1 cellular context compared by ENCODE assay signal in genomic region chr11:3859373-3859881, GRCh38.
TF ChIP-seq lines count a peak whose summit lies in the region.

No MANE protein-coding gene starts in this region.

TF ChIP-seq in GM12878, 131 proteins besides CTCF, POLR2A, EP300 and RAD21 (continued from another document and continues in another):
- TF ChIP-seq STAT1 (conservative IDR thresholded peaks at IDR 0.05), result no peak
- TF ChIP-seq KAT2A (conservative IDR thresholded peaks at IDR 0.05; ENCODE audit: control insufficient read depth, low read depth, low read length), result no peak
- TF ChIP-seq, protein P1, sequence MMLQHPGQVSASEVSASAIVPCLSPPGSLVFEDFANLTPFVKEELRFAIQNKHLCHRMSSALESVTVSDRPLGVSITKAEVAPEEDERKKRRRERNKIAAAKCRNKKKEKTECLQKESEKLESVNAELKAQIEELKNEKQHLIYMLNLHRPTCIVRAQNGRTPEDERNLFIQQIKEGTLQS (IDR thresholded peaks at IDR 0.05; ENCODE audit: borderline replicate concordance, extremely low read depth, low read depth, low read length), result no peak
- TF ChIP-seq EGR1 (IDR thresholded peaks at IDR 0.05; ENCODE audit: borderline replicate concordance in 1 of 2, low read depth in 2 of 2, low read length in 2 of 2), result no peak
- no peak for TF ChIP-seq PAX5 (IDR thresholded peaks at IDR 0.05; ENCODE audit: borderline replicate concordance, low read depth, low read length)
- no peak for TF ChIP-seq ATF7 (IDR thresholded peaks at IDR 0.05; ENCODE audit: low read depth)
- TF ChIP-seq SMARCA5 (IDR thresholded peaks at IDR 0.05), result no peak
- peak; percentile 51 for TF ChIP-seq IKZF1 (conservative IDR thresholded peaks at IDR 0.05)
- TF ChIP-seq EED (IDR thresholded peaks at IDR 0.05; ENCODE audit: low read depth), result peak; percentile 56
- no peak for TF ChIP-seq MTA2 (IDR thresholded peaks at IDR 0.05; ENCODE audit: low read depth)
- peak; percentile 47; the same call in 1 of the 2 replicates for TF ChIP-seq DPF2 (IDR thresholded peaks at IDR 0.05)
- TF ChIP-seq SMC3 (IDR thresholded peaks at IDR 0.05; ENCODE audit: borderline replicate concordance, low read length), result no peak
- TF ChIP-seq ESRRA (IDR thresholded peaks at IDR 0.05; ENCODE audit: low read length), result no peak
- TF ChIP-seq ZNF24 (IDR thresholded peaks at IDR 0.05), result no peak
- TF ChIP-seq, protein P2, sequence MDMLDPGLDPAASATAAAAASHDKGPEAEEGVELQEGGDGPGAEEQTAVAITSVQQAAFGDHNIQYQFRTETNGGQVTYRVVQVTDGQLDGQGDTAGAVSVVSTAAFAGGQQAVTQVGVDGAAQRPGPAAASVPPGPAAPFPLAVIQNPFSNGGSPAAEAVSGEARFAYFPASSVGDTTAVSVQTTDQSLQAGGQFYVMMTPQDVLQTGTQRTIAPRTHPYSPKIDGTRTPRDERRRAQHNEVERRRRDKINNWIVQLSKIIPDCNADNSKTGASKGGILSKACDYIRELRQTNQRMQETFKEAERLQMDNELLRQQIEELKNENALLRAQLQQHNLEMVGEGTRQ (IDR thresholded peaks at IDR 0.05; ENCODE audit: borderline replicate concordance, low read depth, low read length), result no peak
- no peak for TF ChIP-seq ZZZ3 (IDR thresholded peaks at IDR 0.05; ENCODE audit: control insufficient read depth, insufficient read length, low read depth)
- no peak for TF ChIP-seq HDAC2 (IDR thresholded peaks at IDR 0.05)
- TF ChIP-seq NR2F1 (conservative IDR thresholded peaks at IDR 0.05), result no peak
- TF ChIP-seq, protein P3, sequence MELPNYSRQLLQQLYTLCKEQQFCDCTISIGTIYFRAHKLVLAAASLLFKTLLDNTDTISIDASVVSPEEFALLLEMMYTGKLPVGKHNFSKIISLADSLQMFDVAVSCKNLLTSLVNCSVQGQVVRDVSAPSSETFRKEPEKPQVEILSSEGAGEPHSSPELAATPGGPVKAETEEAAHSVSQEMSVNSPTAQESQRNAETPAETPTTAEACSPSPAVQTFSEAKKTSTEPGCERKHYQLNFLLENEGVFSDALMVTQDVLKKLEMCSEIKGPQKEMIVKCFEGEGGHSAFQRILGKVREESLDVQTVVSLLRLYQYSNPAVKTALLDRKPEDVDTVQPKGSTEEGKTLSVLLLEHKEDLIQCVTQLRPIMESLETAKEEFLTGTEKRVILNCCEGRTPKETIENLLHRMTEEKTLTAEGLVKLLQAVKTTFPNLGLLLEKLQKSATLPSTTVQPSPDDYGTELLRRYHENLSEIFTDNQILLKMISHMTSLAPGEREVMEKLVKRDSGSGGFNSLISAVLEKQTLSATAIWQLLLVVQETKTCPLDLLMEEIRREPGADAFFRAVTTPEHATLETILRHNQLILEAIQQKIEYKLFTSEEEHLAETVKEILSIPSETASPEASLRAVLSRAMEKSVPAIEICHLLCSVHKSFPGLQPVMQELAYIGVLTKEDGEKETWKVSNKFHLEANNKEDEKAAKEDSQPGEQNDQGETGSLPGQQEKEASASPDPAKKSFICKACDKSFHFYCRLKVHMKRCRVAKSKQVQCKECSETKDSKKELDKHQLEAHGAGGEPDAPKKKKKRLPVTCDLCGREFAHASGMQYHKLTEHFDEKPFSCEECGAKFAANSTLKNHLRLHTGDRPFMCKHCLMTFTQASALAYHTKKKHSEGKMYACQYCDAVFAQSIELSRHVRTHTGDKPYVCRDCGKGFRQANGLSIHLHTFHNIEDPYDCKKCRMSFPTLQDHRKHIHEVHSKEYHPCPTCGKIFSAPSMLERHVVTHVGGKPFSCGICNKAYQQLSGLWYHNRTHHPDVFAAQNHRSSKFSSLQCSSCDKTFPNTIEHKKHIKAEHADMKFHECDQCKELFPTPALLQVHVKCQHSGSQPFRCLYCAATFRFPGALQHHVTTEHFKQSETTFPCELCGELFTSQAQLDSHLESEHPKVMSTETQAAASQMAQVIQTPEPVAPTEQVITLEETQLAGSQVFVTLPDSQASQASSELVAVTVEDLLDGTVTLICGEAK (IDR thresholded peaks at IDR 0.05; ENCODE audit: borderline replicate concordance), result no peak
- TF ChIP-seq FOXM1 (IDR thresholded peaks at IDR 0.05; ENCODE audit: low read depth, low read length), result no peak
- no peak for TF ChIP-seq JUNB (IDR thresholded peaks at IDR 0.05)
- TF ChIP-seq REST (IDR thresholded peaks at IDR 0.05; ENCODE audit: low read depth, low read length), result no peak
- no peak for TF ChIP-seq USF1 (IDR thresholded peaks at IDR 0.05; ENCODE audit: borderline replicate concordance, extremely low read length, insufficient read depth, low read depth, low read length)
- TF ChIP-seq NR2C2 (IDR thresholded peaks at IDR 0.05; ENCODE audit: borderline replicate concordance, control insufficient read depth, insufficient read length, low read depth), result no peak
- TF ChIP-seq CEBPB (IDR thresholded peaks at IDR 0.05; ENCODE audit: borderline replicate concordance in 1 of 2, low read depth in 2 of 2, low read length in 2 of 2), result no peak
- no peak for TF ChIP-seq IRF5 (IDR thresholded peaks at IDR 0.05; ENCODE audit: borderline replicate concordance)
- TF ChIP-seq HCFC1 (IDR thresholded peaks at IDR 0.05; ENCODE audit: low read length), result no peak
- no peak for TF ChIP-seq CBFB (IDR thresholded peaks at IDR 0.05; ENCODE audit: low read depth)
- TF ChIP-seq TCF7 (IDR thresholded peaks at IDR 0.05; ENCODE audit: borderline replicate concordance), result no peak
- TF ChIP-seq ZBED1 (IDR thresholded peaks at IDR 0.05; ENCODE audit: borderline replicate concordance), result no peak
- peak; percentile 92 for TF ChIP-seq MEF2A (IDR thresholded peaks at IDR 0.05; ENCODE audit: insufficient read depth, low read depth, low read length)
- no peak for TF ChIP-seq IKZF2 (IDR thresholded peaks at IDR 0.05)
- no peak for TF ChIP-seq FOS (IDR thresholded peaks at IDR 0.05; ENCODE audit: borderline replicate concordance, extremely low read depth, insufficient read length)
- TF ChIP-seq SMAD1 (IDR thresholded peaks at IDR 0.05; ENCODE audit: low read depth, partially characterized antibody), result no peak
- TF ChIP-seq CREM (IDR thresholded peaks at IDR 0.05; ENCODE audit: low read depth), result no peak
- TF ChIP-seq CREB1 (IDR thresholded peaks at IDR 0.05; ENCODE audit: low read depth), result no peak
- TF ChIP-seq MEF2B (IDR thresholded peaks at IDR 0.05; ENCODE audit: partially characterized antibody, poor library complexity, severe bottlenecking), result peak; percentile 82
- TF ChIP-seq NFYA (IDR thresholded peaks at IDR 0.05; ENCODE audit: borderline replicate concordance, low read depth, low read length), result no peak
- TF ChIP-seq TCF12 (IDR thresholded peaks at IDR 0.05; ENCODE audit: low read depth, low read length), result no peak
- TF ChIP-seq EZH2 (IDR thresholded peaks at IDR 0.05; ENCODE audit: borderline replicate concordance, control insufficient read depth, low read depth, low read length), result no peak
- TF ChIP-seq TARDBP (IDR thresholded peaks at IDR 0.05; ENCODE audit: borderline replicate concordance), result no peak
- TF ChIP-seq NRF1 (conservative IDR thresholded peaks at IDR 0.05; ENCODE audit: low read depth, low read length), result no peak
- TF ChIP-seq PRDM15 (CRISPR knock-in tag; IDR thresholded peaks at IDR 0.05), result no peak
- TF ChIP-seq CHD1 (IDR thresholded peaks at IDR 0.05; ENCODE audit: low read depth, low read length), result no peak
- TF ChIP-seq YBX1 (IDR thresholded peaks at IDR 0.05), result no peak
- peak; percentile 41 for TF ChIP-seq RUNX3 (IDR thresholded peaks at IDR 0.05; ENCODE audit: low read length)
- TF ChIP-seq MAX (IDR thresholded peaks at IDR 0.05; ENCODE audit: low read depth, low read length), result no peak
- TF ChIP-seq CHD4 (IDR thresholded peaks at IDR 0.05), result no peak
- TF ChIP-seq BMI1 (IDR thresholded peaks at IDR 0.05; ENCODE audit: borderline replicate concordance), result no peak
- no peak for TF ChIP-seq KLF5 (IDR thresholded peaks at IDR 0.05; ENCODE audit: partially characterized antibody)
- TF ChIP-seq ZNF384 (IDR thresholded peaks at IDR 0.05; ENCODE audit: borderline replicate concordance, low read depth, low read length), result no peak
- TF ChIP-seq, protein P4, sequence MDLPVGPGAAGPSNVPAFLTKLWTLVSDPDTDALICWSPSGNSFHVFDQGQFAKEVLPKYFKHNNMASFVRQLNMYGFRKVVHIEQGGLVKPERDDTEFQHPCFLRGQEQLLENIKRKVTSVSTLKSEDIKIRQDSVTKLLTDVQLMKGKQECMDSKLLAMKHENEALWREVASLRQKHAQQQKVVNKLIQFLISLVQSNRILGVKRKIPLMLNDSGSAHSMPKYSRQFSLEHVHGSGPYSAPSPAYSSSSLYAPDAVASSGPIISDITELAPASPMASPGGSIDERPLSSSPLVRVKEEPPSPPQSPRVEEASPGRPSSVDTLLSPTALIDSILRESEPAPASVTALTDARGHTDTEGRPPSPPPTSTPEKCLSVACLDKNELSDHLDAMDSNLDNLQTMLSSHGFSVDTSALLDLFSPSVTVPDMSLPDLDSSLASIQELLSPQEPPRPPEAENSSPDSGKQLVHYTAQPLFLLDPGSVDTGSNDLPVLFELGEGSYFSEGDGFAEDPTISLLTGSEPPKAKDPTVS (IDR thresholded peaks at IDR 0.05; ENCODE audit: low read depth, low read length), result no peak
- no peak for TF ChIP-seq IRF4 (IDR thresholded peaks at IDR 0.05; ENCODE audit: low read depth, low read length)
- no peak for TF ChIP-seq NR2C1 (IDR thresholded peaks at IDR 0.05)
- TF ChIP-seq TCF3 (IDR thresholded peaks at IDR 0.05; ENCODE audit: borderline replicate concordance, insufficient read depth, low read depth, low read length), result no peak
- TF ChIP-seq NFIC (IDR thresholded peaks at IDR 0.05; ENCODE audit: low read depth, low read length), result no peak
- no peak for TF ChIP-seq ZNF217 (IDR thresholded peaks at IDR 0.05)
- TF ChIP-seq HDGF (IDR thresholded peaks at IDR 0.05), result peak; percentile 92
